ENCODE assay signal across 1 cellular context in genomic region chr18:6763524-6763923, GRCh38.
TF ChIP-seq lines count a peak whose summit lies in the region.

No MANE protein-coding gene starts in this region.

TF ChIP-seq in K562, 482 proteins besides CTCF, POLR2A, EP300 and RAD21 (continued from another document):
- TF ChIP-seq E2F6 (IDR thresholded peaks at IDR 0.05; ENCODE audit: borderline replicate concordance in 1 of 2, extremely low read depth in 1 of 2, insufficient read depth in 1 of 2, insufficient read length in 1 of 2, low read depth in 1 of 2, low read length in 1 of 2, poor library complexity in 1 of 2, severe bottlenecking in 1 of 2) (no peak), SP2 (IDR thresholded peaks at IDR 0.05; ENCODE audit: extremely low read depth, low read depth, low read length, poor library complexity, severe bottlenecking) (no peak), ZKSCAN8 (CRISPR knock-in tag; IDR thresholded peaks at IDR 0.05) (no peak), MBD2 (IDR thresholded peaks at IDR 0.05; ENCODE audit: borderline replicate concordance, low read depth) (no peak), HNRNPK (IDR thresholded peaks at IDR 0.05; ENCODE audit: low read depth, low read length, poor library complexity, severe bottlenecking) (no peak), XRCC5 (IDR thresholded peaks at IDR 0.05; ENCODE audit: low read depth, low read length) (no peak), ATF1 (CRISPR knock-in tag; IDR thresholded peaks at IDR 0.05) (no peak), ATF1 (tag; IDR thresholded peaks at IDR 0.05) (no peak), RBM22 (IDR thresholded peaks at IDR 0.05; ENCODE audit: low read depth, low read length, poor library complexity, severe bottlenecking) (no peak), ZNF717 (CRISPR knock-in tag; IDR thresholded peaks at IDR 0.05) (no peak)
